Comparison of ENCODE assay signal across 1 cellular context in genomic region chr11:74465291-74465708, GRCh38.
TF ChIP-seq lines count a peak whose summit lies in the region.

No MANE protein-coding gene starts in this region.

TF ChIP-seq in A549, 52 proteins besides CTCF, POLR2A, EP300 and RAD21 (continued from another document):
- TF ChIP-seq JUN (IDR thresholded peaks at IDR 0.05): no peak
- no peak for TF ChIP-seq USF2 (IDR thresholded peaks at IDR 0.05)
- TF ChIP-seq CHD4 (IDR thresholded peaks at IDR 0.05; ENCODE audit: borderline replicate concordance): no peak
- TF ChIP-seq HDAC2 (IDR thresholded peaks at IDR 0.05): no peak
